8 cellular contexts compared by ENCODE assay signal in the genomic region with DNA sequence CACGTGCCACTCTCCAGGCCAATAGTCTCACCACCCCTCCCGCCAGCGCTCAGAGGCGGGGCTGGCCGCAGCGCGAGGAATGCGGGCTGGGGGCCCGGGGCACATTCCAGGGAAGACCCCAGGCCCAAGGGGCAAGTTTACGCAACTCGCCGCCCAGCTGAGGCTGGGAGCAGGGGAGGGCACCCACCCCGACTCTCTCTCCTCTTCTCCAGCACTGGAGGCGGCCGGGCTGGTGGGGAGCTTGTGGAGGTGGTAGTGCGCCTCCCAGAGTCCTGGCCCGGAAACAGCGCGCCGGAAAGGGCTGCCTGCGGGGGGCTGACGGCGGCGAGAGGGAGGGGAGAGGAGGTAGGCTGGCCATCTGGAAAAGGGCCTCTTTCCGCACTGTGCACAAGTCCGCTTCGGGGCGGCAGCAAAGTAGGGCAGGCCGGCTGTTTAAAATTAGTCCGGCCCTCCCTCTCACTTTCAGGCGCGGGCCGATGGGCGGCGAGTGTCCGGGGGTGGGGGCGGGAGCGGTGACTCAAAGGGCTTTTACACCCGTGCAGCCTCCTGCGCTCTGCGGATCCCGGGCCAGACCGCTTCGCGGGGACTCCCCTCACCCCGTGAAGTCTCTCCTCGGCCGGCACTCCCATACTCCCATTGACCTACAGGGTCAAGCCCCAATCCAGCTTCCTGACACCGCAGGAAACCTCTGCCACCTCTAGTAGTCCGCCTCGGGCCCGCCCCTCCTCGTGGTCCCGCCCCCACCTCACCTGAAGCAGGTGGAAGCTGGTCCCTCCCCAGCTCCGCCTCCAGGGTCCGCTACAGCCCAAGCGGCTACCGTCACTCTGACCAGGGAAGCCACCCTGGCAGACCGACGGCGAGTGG. TPM values are rescaled to one million over a fixed set of nuclear protein-coding genes. Genes with fewer than 3 reads are reported as not detected.
DNase-seq lines count a peak whose midpoint lies in the region; ATAC-seq and TF ChIP-seq lines count a peak whose summit lies in the region.

No MANE protein-coding gene starts in this region.

- H3K36me3 Mint-ChIP-seq in chondrocyte (ENCODE audit: low read depth): no peaks in the 10 kb centered on the region

- H3K9me3 Mint-ChIP-seq in chondrocyte (ENCODE audit: low read depth): no peaks in the 10 kb centered on the region

- H3K4me1 Mint-ChIP-seq in chondrocyte (ENCODE audit: low read depth): peaks cover 57% of the 10 kb centered on the region

- peak; percentile 93 for DNase-seq in EH (ENCODE audit: low read depth)
- peak; percentile 38 for DNase-seq in GOT3 (lab: John Stamatoyannopoulos, UW)
- DNase-seq in NCI-H146 treated with DMSO at 0.1 percent for 48 hours (lab: John Stamatoyannopoulos, UW; ENCODE audit: unreplicated experiment): peak; percentile 65
- peak; percentile 88 for DNase-seq in chondrocyte (ENCODE audit: low spot score)
- peak; percentile 33 for DNase-seq in kidney glomerular epithelial cell (lab: John Stamatoyannopoulos, UW)
- peak; percentile 62 for DNase-seq in stimulated activated CD4-positive, alpha-beta T cell treated with anti-CD3 and anti-CD28 coated beads, Interleukin-1b, Interleukin-23, amount 100 ng/mL, for 48 hours

- peak overlapping the region; percentile 84 for H3K4me3 Mint-ChIP-seq in chondrocyte (ENCODE audit: unreplicated experiment)

- peak overlapping the region; percentile 80 for H3K27ac ChIP-seq in VCaP

- H3K27me3 Mint-ChIP-seq in chondrocyte (ENCODE audit: low read depth): no peaks in the 10 kb centered on the region

- TF ChIP-seq CTCF in VCaP (conservative IDR thresholded peaks at IDR 0.05): peak; percentile 26
- peak; percentile 76 for TF ChIP-seq CTCF in chondrocyte (IDR thresholded peaks at IDR 0.05)

- ATAC-seq in HG03565 (IDR thresholded peaks at IDR 0.05; ENCODE audit: unreplicated experiment): no peak

- peak overlapping the region; percentile 98 for H3K27ac Mint-ChIP-seq in chondrocyte (ENCODE audit: unreplicated experiment)

RNA-seq across cellular contexts. Expression of a gene that starts 1.0 kb away (rescaled TPM):
- total RNA-seq in chondrocyte: 32.9 to 50.1 TPM (median 35.6 TPM) in 3 replicates

RNA-seq across cellular contexts. Expression of a gene that starts 2.5 kb away (rescaled TPM):
- 3.0 to 5.6 TPM (median 3.4 TPM) in 3 replicates for total RNA-seq in chondrocyte

RNA-seq across cellular contexts. Expression of a gene that starts 19.4 kb away (rescaled TPM):
- 41.7 to 55.7 TPM (median 43.2 TPM) in 3 replicates for total RNA-seq in chondrocyte

RNA-seq across cellular contexts. Expression of a gene that starts 33.0 kb away (rescaled TPM):
- 17.5 to 22.4 TPM (median 18.9 TPM) in 3 replicates for total RNA-seq in chondrocyte

RNA-seq across cellular contexts. Expression of a gene that starts 47.4 kb away (rescaled TPM):
- 1.1 to 1.2 TPM (median 1.1 TPM) in 3 replicates for total RNA-seq in chondrocyte

Comparison
In these comparisons a context has a peak if more than half of its experiments do, and no peak if none do; other contexts are left out.
1. DNase-seq: peak in every context shown above with its lines; median percentile 93 in EH; 88 in chondrocyte; 65 in NCI-H146 treated with DMSO at 0.1 percent for 48 hours; 62 in stimulated activated CD4-positive, alpha-beta T cell treated with anti-CD3 and anti-CD28 coated beads, Interleukin-1b, Interleukin-23, amount 100 ng/mL, for 48 hours; 38 in GOT3; 33 in kidney glomerular epithelial cell.